In the genomic region with DNA sequence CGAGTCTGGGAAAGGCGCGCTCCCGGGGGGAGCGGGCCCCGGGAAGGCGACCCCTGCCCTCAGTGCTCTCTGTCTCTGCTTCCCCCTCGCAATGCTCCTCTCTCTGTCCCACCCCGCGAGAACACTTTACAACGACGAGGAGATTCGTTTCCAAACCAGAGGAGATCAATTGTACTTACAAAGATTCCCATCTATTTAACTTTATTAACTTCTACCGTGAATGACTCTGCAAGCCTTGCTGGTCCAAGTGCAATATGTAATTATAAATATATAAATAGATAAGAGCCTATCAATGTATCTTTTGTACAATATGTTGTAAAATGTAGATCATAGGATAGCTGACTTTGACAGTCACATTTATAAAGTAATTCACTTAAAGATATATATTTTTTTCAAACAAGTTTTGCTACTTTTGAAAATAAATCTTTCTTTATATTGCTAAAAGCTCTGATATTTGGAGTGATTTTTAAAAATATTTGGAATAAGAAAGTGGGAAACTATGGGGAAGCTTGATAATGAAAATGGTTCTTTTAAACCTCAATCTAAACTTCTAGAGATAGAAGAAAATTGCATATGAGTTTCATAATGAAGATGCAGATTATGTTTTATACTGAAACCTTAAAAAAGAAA, we compare ENCODE assay signal across 10 cellular contexts. TPM values are rescaled to one million over a fixed set of nuclear protein-coding genes. Genes with fewer than 3 reads are reported as not detected.
DNase-seq lines count a peak whose midpoint lies in the region; ATAC-seq, FAIRE-seq and TF ChIP-seq lines count a peak whose summit lies in the region.
"Had no signal": no experiment of that assay in that cellular context is flagged by ENCODE, and none has a peak within 500 bp of the region (broad histone marks: within the 10 kb centered on the region; RNA-seq: fewer than 3 reads in every experiment).

No MANE protein-coding gene starts in this region.

- peaks cover 3% of the 10 kb centered on the region for H3K36me3 Mint-ChIP-seq in activated CD8-positive, alpha-beta memory T cell treated with anti-CD3 and anti-CD28 coated beads, Interleukin-2, amount 10 ng/mL, durations not matched to agents 7 days and 5 days
- peaks cover 7% of the 10 kb centered on the region for H3K36me3 Mint-ChIP-seq in astrocyte (ENCODE audit: low read depth, unreplicated experiment)

- peaks cover 97% of the 10 kb centered on the region for H3K27me3 Mint-ChIP-seq in activated CD8-positive, alpha-beta memory T cell treated with anti-CD3 and anti-CD28 coated beads, Interleukin-2, amount 10 ng/mL, durations not matched to agents 7 days and 5 days
- H3K27me3 Mint-ChIP-seq in astrocyte (ENCODE audit: low read depth, unreplicated experiment) = peaks cover 81% of the 10 kb centered on the region

- H2AFZ ChIP-seq in astrocyte (ENCODE audit: low read depth, low read length) = no peak overlapping the region

- H3K9ac ChIP-seq in astrocyte (ENCODE audit: low read length) = no peak overlapping the region

- peaks cover 24% of the 10 kb centered on the region for H3K4me1 Mint-ChIP-seq in activated CD8-positive, alpha-beta memory T cell treated with anti-CD3 and anti-CD28 coated beads, Interleukin-2, amount 10 ng/mL, durations not matched to agents 7 days and 5 days
- peaks cover 18% of the 10 kb centered on the region for H3K4me1 Mint-ChIP-seq in astrocyte (ENCODE audit: low read depth, unreplicated experiment)

- H3K27ac ChIP-seq in astrocyte (ENCODE audit: low read depth, low read length) = no peak overlapping the region
- H3K27ac ChIP-seq in lung (ENCODE audit: low read depth in 1 of 2, low read length in 1 of 2) = peak overlapping the region; percentile 13 to 75
- H3K27ac ChIP-seq in testis = peak overlapping the region; percentile 91 to 93

- H3K4me3 Mint-ChIP-seq in activated CD8-positive, alpha-beta memory T cell treated with anti-CD3 and anti-CD28 coated beads, Interleukin-2, amount 10 ng/mL, durations not matched to agents 7 days and 5 days = peak overlapping the region; percentile 70
- peak overlapping the region; percentile 75 for H3K4me3 Mint-ChIP-seq in astrocyte (ENCODE audit: unreplicated experiment)

- no peak for ATAC-seq in activated CD8-positive, alpha-beta memory T cell treated with anti-CD3 and anti-CD28 coated beads, Interleukin-2, amount 10 ng/mL, durations not matched to agents 7 days and 5 days
- ATAC-seq in lung (ENCODE audit: insufficient read depth, low FRiP score) (no peak), GM18502 (IDR thresholded peaks at IDR 0.05; ENCODE audit: poor library complexity, unreplicated experiment) (no peak), GM18867 (IDR thresholded peaks at IDR 0.05; ENCODE audit: unreplicated experiment) (no peak), GM18858 (IDR thresholded peaks at IDR 0.05; ENCODE audit: unreplicated experiment) (no peak)

- H4K20me1 ChIP-seq in astrocyte (ENCODE audit: insufficient read depth, low read length) = peaks cover 4% of the 10 kb centered on the region

- TF ChIP-seq CTCF in astrocyte (IDR thresholded peaks at IDR 0.05; ENCODE audit: insufficient read depth, low read depth, low read length) (no peak), lung (IDR thresholded peaks at IDR 0.05; ENCODE audit: control extremely low read depth, extremely low read depth) (no peak), testis (IDR thresholded peaks at IDR 0.05) (no peak)

- CTCF ChIA-PET in activated CD8-positive, alpha-beta memory T cell treated with anti-CD3 and anti-CD28 coated beads, Interleukin-2, amount 10 ng/mL, durations not matched to agents 7 days and 5 days (lab: Charles Lee) = interaction anchor here (1.7 to 2.9 kb wide), 2 partner anchors 10 to 24 kb away, joined by 3 to 16 read pairs; no protein-coding TSS in a partner anchor

- no peaks in the 10 kb centered on the region for H3K79me2 ChIP-seq in astrocyte (ENCODE audit: insufficient read depth, low read length)

- H3K36me3 ChIP-seq in astrocyte (ENCODE audit: insufficient read depth, low read length) = no peaks in the 10 kb centered on the region
- no peaks in the 10 kb centered on the region for H3K36me3 ChIP-seq in lung (ENCODE audit: control insufficient read depth in 2 of 2, insufficient read depth in 2 of 2, low read length in 2 of 2)
- H3K36me3 ChIP-seq in testis (ENCODE audit: low read depth, missing control alignments) = no peaks in the 10 kb centered on the region
- H3K36me3 ChIP-seq: BE2C had no signal

- no peaks in the 10 kb centered on the region for H3K9me3 Mint-ChIP-seq in activated CD8-positive, alpha-beta memory T cell treated with anti-CD3 and anti-CD28 coated beads, Interleukin-2, amount 10 ng/mL, durations not matched to agents 7 days and 5 days (ENCODE audit: low read depth)
- no peaks in the 10 kb centered on the region for H3K9me3 Mint-ChIP-seq in astrocyte (ENCODE audit: unreplicated experiment)

- 3% methylated on average over 14 of the region's 14 CpGs for WGBS in lung, 2 donors
- 2% methylated on average over 13 to 14 of the region's 14 CpGs for WGBS in testis, 2 donors

- intact Hi-C loops in testis (cut with DNase I; ENCODE audit: low total_unique reads) = no loop called here

- TF ChIP-seq POLR2A in testis (IDR thresholded peaks at IDR 0.05) = no peak

- H3K4me3 ChIP-seq in astrocyte (ENCODE audit: insufficient read depth, low read depth, low read length) (no peak overlapping the region), lung (peak overlapping the region; percentile 28), testis (peak overlapping the region; percentile 57 to 78)

- no peak overlapping the region for H3K27ac Mint-ChIP-seq in activated CD8-positive, alpha-beta memory T cell treated with anti-CD3 and anti-CD28 coated beads, Interleukin-2, amount 10 ng/mL, durations not matched to agents 7 days and 5 days
- H3K27ac Mint-ChIP-seq in astrocyte (ENCODE audit: unreplicated experiment) = no peak overlapping the region

- H3K4me1 ChIP-seq in astrocyte (ENCODE audit: insufficient read depth, low read length) (peaks cover 12% of the 10 kb centered on the region), lung (ENCODE audit: control insufficient read depth in 2 of 2, insufficient read depth in 2 of 2, low read length in 2 of 2) (peaks cover 0 to 11% of the 10 kb centered on the region in 2 donors), testis (peaks cover 15% of the 10 kb centered on the region)
- H3K4me1 ChIP-seq: BE2C had no signal

- peak overlapping the region; percentile 69 for H3K4me2 ChIP-seq in astrocyte (ENCODE audit: low read length)

- H3K9me3 ChIP-seq in astrocyte (ENCODE audit: insufficient read depth, low read depth, low read length) (no peaks in the 10 kb centered on the region), lung (ENCODE audit: control insufficient read depth in 2 of 2, insufficient read depth in 1 of 2, low read length in 1 of 2) (peaks cover 0 to 6% of the 10 kb centered on the region in 2 donors), testis (no peaks in the 10 kb centered on the region)
- H3K9me3 ChIP-seq: BE2C had no signal

- peaks cover 99% of the 10 kb centered on the region for H3K27me3 ChIP-seq in astrocyte (ENCODE audit: insufficient read depth, low read length)
- peaks cover 2% of the 10 kb centered on the region for H3K27me3 ChIP-seq in lung (ENCODE audit: control insufficient read depth, insufficient read depth)
- H3K27me3 ChIP-seq in testis = no peaks in the 10 kb centered on the region

- no peak for FAIRE-seq in astrocyte (lab: Jason Lieb, UNC)

- DNase-seq in activated CD8-positive, alpha-beta memory T cell treated with anti-CD3 and anti-CD28 coated beads, Interleukin-2, amount 10 ng/mL, durations not matched to agents 7 days and 5 days = no peak
- no peak for DNase-seq in activated CD8-positive, alpha-beta memory T cell treated with anti-CD3 and anti-CD28 coated beads for 24 hours
- no peak for DNase-seq in astrocyte (ENCODE audit: low read depth)
- no peak for DNase-seq in lung (ENCODE audit: low spot score)
- DNase-seq in testis = no peak
- DNase-seq: NCI-H526 treated with DMSO at 0.1 percent for 48 hours had no signal

RNA-seq across cellular contexts. Expression of gene TCF21, which starts 3.0 kb away (rescaled TPM):
- total RNA-seq in activated CD8-positive, alpha-beta memory T cell treated with anti-CD3 and anti-CD28 coated beads, Interleukin-2, amount 10 ng/mL, durations not matched to agents 7 days and 5 days = not detected
- total RNA-seq in astrocyte = 0.52 and 0.94 TPM in 2 replicates
- 10 to 100 TPM; 42.2 to 80.9 TPM for total RNA-seq in lung
- polyA plus RNA-seq in lung = 10 to 100 TPM; 14.5 to 21.0 TPM
- total RNA-seq in testis = 1 to 10 TPM; 2.8 to 4.8 TPM
- 3.7 TPM for polyA plus RNA-seq in testis (ENCODE audit: insufficient read depth, low read depth, low replicate concordance)

Comparison
In these comparisons a context has a peak if more than half of its experiments do, and no peak if none do; other contexts are left out.
1. RNA of gene TCF21, which starts 3.0 kb away (total RNA-seq): 42.2 to 80.9 TPM in lung; 2.8 to 4.8 TPM in testis, 0.52 to 0.94 TPM in astrocyte and not detected in activated CD8-positive, alpha-beta memory T cell treated with anti-CD3 and anti-CD28 coated beads, Interleukin-2, amount 10 ng/mL, durations not matched to agents 7 days and 5 days; every median in the first group is over 4 times any median in the second.